11 cellular contexts compared by ENCODE assay signal in genomic region chr17:73293031-73293430, GRCh38. TPM values are rescaled to one million over a fixed set of nuclear protein-coding genes. Genes with fewer than 3 reads are reported as not detected.
A peak's percentile ranks its signal among the peaks of the same experiment; 100 is the strongest.
DNase-seq lines count a peak whose midpoint lies in the region; ATAC-seq and TF ChIP-seq lines count a peak whose summit lies in the region.
"Had no signal": no experiment of that assay in that cellular context is flagged by ENCODE, and none has a peak within 500 bp of the region (broad histone marks: within the 10 kb centered on the region; RNA-seq: fewer than 3 reads in every experiment).

No MANE protein-coding gene starts in this region.

- POLR2A ChIA-PET in SK-N-SH (lab: Yijun Ruan, JAX): no interaction called here

- H3K4me1 ChIP-seq in SK-N-SH (ENCODE audit: control insufficient read depth in 1 of 2, insufficient read depth in 2 of 2, low read depth in 1 of 2, low read length in 1 of 2): peaks cover 28 to 37% of the 10 kb centered on the region in 2 experiments; a peak in 3 of 4 replicates
- peaks cover 14 to 37% of the 10 kb centered on the region in 2 donors for H3K4me1 ChIP-seq in esophagus (ENCODE audit: control insufficient read depth in 2 of 2, insufficient read depth in 2 of 2, low read length in 1 of 2)

- no peak overlapping the region for H2AFZ ChIP-seq in SK-N-SH (ENCODE audit: low read depth)

- peaks cover 32% of the 10 kb centered on the region for H3F3A ChIP-seq in SK-N-SH (replicated peaks; ENCODE audit: insufficient read depth)

- H3K9ac ChIP-seq in SK-N-SH: peak overlapping the region; percentile 61; the same call in 1 of the 2 replicates

- TF ChIP-seq RAD21 in SK-N-SH (IDR thresholded peaks at IDR 0.05; ENCODE audit: low read length): no peak

- WGBS in SK-N-SH (ENCODE audit: low lambda C conversion rate): 83% methylated on average over 11 of the region's 11 CpGs
- 60 to 70% methylated on average over 11 of the region's 11 CpGs for WGBS in esophagus, 2 donors

- H3K27ac Mint-ChIP-seq in osteocyte (ENCODE audit: unreplicated experiment) (peak overlapping the region; percentile 79), endothelial cell (ENCODE audit: unreplicated experiment) (no peak overlapping the region)
- H3K27ac Mint-ChIP-seq: activated T-helper 1 cell treated with anti-CD3 and anti-CD28 coated beads, Interleukin-12 subunit alpha, Interleukin-12 subunit beta, Interleukin-2, Interleukin-4 antibody, amounts not matched to agents 30 ng/mL and 10 ng/mL and 1 ng/mL, durations not matched to agents 14 hours and 24 hours and 36 hours had no signal

- H3K4me3 Mint-ChIP-seq in osteocyte (ENCODE audit: unreplicated experiment) (no peak overlapping the region), endothelial cell (ENCODE audit: unreplicated experiment) (no peak overlapping the region)
- H3K4me3 Mint-ChIP-seq: activated T-helper 1 cell treated with anti-CD3 and anti-CD28 coated beads, Interleukin-12 subunit alpha, Interleukin-12 subunit beta, Interleukin-2, Interleukin-4 antibody, amounts not matched to agents 30 ng/mL and 10 ng/mL and 1 ng/mL, durations not matched to agents 14 hours and 24 hours and 36 hours had no signal

- H3K36me3 Mint-ChIP-seq in osteocyte (ENCODE audit: unreplicated experiment) (no peaks in the 10 kb centered on the region), endothelial cell (ENCODE audit: low read depth, unreplicated experiment) (peaks cover 3% of the 10 kb centered on the region)

- peaks cover 62% of the 10 kb centered on the region for H3K4me1 Mint-ChIP-seq in osteocyte (ENCODE audit: unreplicated experiment)
- peaks cover 5% of the 10 kb centered on the region for H3K4me1 Mint-ChIP-seq in endothelial cell (ENCODE audit: unreplicated experiment)

- H3K4me2 ChIP-seq in SK-N-SH: peak overlapping the region; percentile 71

- no peak for TF ChIP-seq EP300 in SK-N-SH (IDR thresholded peaks at IDR 0.05; ENCODE audit: borderline replicate concordance in 1 of 2, low read depth in 1 of 2, low read length in 1 of 2)

- no peak for ATAC-seq in SK-N-SH treated with all-trans-retinoic acid at 6 μM for 48 hours
- no peak for ATAC-seq in GM21528 (IDR thresholded peaks at IDR 0.05; ENCODE audit: low FRiP score, unreplicated experiment)
- ATAC-seq in HG03175 (IDR thresholded peaks at IDR 0.05; ENCODE audit: unreplicated experiment): no peak

- peaks cover 56% of the 10 kb centered on the region for H4K20me1 ChIP-seq in SK-N-SH (ENCODE audit: insufficient read depth)

- H3K27me3 Mint-ChIP-seq in osteocyte (ENCODE audit: unreplicated experiment) (no peaks in the 10 kb centered on the region), endothelial cell (ENCODE audit: unreplicated experiment) (no peaks in the 10 kb centered on the region)

- DNase-seq in SK-N-SH (no peak), osteocyte (ENCODE audit: extremely low spot score, unreplicated experiment) (no peak), ureter (ENCODE audit: low spot score) (peak; percentile 68), endothelial cell (ENCODE audit: low spot score) (no peak)
- DNase-seq: NCI-H526 had no signal

- H3K79me2 ChIP-seq in SK-N-SH (ENCODE audit: insufficient read depth): peaks cover 99% of the 10 kb centered on the region

- H3K4me3 ChIP-seq in SK-N-SH (ENCODE audit: low read depth in 2 of 2, low read length in 1 of 2) (no peak overlapping the region), esophagus (ENCODE audit: low read depth in 1 of 2, low read length in 2 of 2) (no peak overlapping the region)

- no peak for TF ChIP-seq CTCF in SK-N-SH (IDR thresholded peaks at IDR 0.05)
- TF ChIP-seq CTCF in osteocyte (IDR thresholded peaks at IDR 0.05): no peak
- TF ChIP-seq CTCF in endothelial cell (IDR thresholded peaks at IDR 0.05; ENCODE audit: unreplicated experiment): no peak

- CTCF ChIA-PET in SK-N-SH (lab: Yijun Ruan, JAX): interaction anchor here (1.1 kb wide), 1 partner anchor 77 kb away, joined by 4 read pairs; no protein-coding TSS in a partner anchor

- H3K9me3 Mint-ChIP-seq in osteocyte (ENCODE audit: unreplicated experiment): no peaks in the 10 kb centered on the region
- no peaks in the 10 kb centered on the region for H3K9me3 Mint-ChIP-seq in endothelial cell (ENCODE audit: unreplicated experiment)
- H3K9me3 Mint-ChIP-seq: activated T-helper 1 cell treated with anti-CD3 and anti-CD28 coated beads, Interleukin-12 subunit alpha, Interleukin-12 subunit beta, Interleukin-2, Interleukin-4 antibody, amounts not matched to agents 30 ng/mL and 10 ng/mL and 1 ng/mL, durations not matched to agents 14 hours and 24 hours and 36 hours had no signal

- H3K27ac ChIP-seq in SK-N-SH (ENCODE audit: low read depth in 2 of 2, low read length in 1 of 2) (peak overlapping the region in 1 of 2 experiments; percentile 88; a peak in 2 of 4 replicates), esophagus (ENCODE audit: low read depth in 2 of 2, low read length in 1 of 2) (peak overlapping the region; percentile 55 to 87)
- H3K27ac ChIP-seq: 22Rv1 had no signal

- H3K27me3 ChIP-seq in SK-N-SH (ENCODE audit: insufficient read depth) (no peaks in the 10 kb centered on the region), esophagus (ENCODE audit: control insufficient read depth in 1 of 2, insufficient read depth in 2 of 2, low read length in 2 of 2) (no peaks in the 10 kb centered on the region)

- H3K36me3 ChIP-seq in SK-N-SH (replicated peaks in 1 of 2; ENCODE audit: control insufficient read depth in 1 of 2, insufficient read depth in 2 of 2, low read length in 1 of 2): no peaks in the 10 kb centered on the region
- H3K36me3 ChIP-seq in esophagus (ENCODE audit: control insufficient read depth in 2 of 2, insufficient read depth in 2 of 2, low read length in 1 of 2): peaks cover 0 to 7% of the 10 kb centered on the region in 2 donors

- H3K9me3 ChIP-seq in SK-N-SH (no peaks in the 10 kb centered on the region), esophagus (ENCODE audit: control insufficient read depth in 2 of 2, insufficient read depth in 1 of 2, low read depth in 1 of 2, low read length in 1 of 2) (no peaks in the 10 kb centered on the region)

- H3K9me2 ChIP-seq in SK-N-SH: no peaks in the 10 kb centered on the region

TF ChIP-seq in SK-N-SH, 30 proteins besides CTCF, POLR2A, EP300 and RAD21:
- TF ChIP-seq TEAD4 (IDR thresholded peaks at IDR 0.05; ENCODE audit: borderline replicate concordance, insufficient read depth) (no peak), GATA2 (CRISPR knock-in tag; IDR thresholded peaks at IDR 0.05) (no peak), MEF2A (IDR thresholded peaks at IDR 0.05; ENCODE audit: borderline replicate concordance, low read depth) (no peak), SIN3A (IDR thresholded peaks at IDR 0.05; ENCODE audit: borderline replicate concordance, low read depth, low read length) (no peak), TAF1 (IDR thresholded peaks at IDR 0.05; ENCODE audit: borderline replicate concordance, low read depth, low read length) (no peak), EZH2phosphoT487 (IDR thresholded peaks at IDR 0.05; ENCODE audit: borderline replicate concordance, low read depth) (no peak), YY1 (IDR thresholded peaks at IDR 0.05; ENCODE audit: low read depth) (no peak), USF1 (IDR thresholded peaks at IDR 0.05; ENCODE audit: borderline replicate concordance, low read depth) (no peak), FOSL2 (IDR thresholded peaks at IDR 0.05; ENCODE audit: borderline replicate concordance, low read depth) (no peak), GABPA (IDR thresholded peaks at IDR 0.05; ENCODE audit: low read depth) (no peak)

TF ChIP-seq in SK-N-SH treated with all-trans-retinoic acid at 6 μM for 48 hours, 23 proteins besides CTCF, POLR2A, EP300 and RAD21:
- TF ChIP-seq SNAI2 (CRISPR knock-in tag; IDR thresholded peaks at IDR 0.05) (no peak), ZNF8 (CRISPR knock-in tag; IDR thresholded peaks at IDR 0.05) (no peak), CSDC2 (CRISPR knock-in tag; IDR thresholded peaks at IDR 0.05) (no peak), BACH2 (CRISPR knock-in tag; IDR thresholded peaks at IDR 0.05; ENCODE audit: borderline replicate concordance) (no peak), PATZ1 (CRISPR knock-in tag; IDR thresholded peaks at IDR 0.05; ENCODE audit: borderline replicate concordance) (no peak)
TF ChIP-seq in SK-N-SH treated with all-trans-retinoic acid at 6 μM for 48 hours: peak in this region for 0.

RNA-seq across cellular contexts. Expression of gene CDC42EP4, which starts 18.8 kb away (rescaled TPM):
- polyA plus RNA-seq in SK-N-SH (2012; rRNA removed): 23.7 and 28.3 TPM in 2 replicates
- 16.3 and 24.6 TPM in 2 replicates for polyA plus RNA-seq in SK-N-SH (2012; cell fraction: cytosol; rRNA removed)
- polyA plus RNA-seq in SK-N-SH (2012; cell fraction: nucleus; rRNA removed): 15.8 and 17.1 TPM in 2 replicates
- polyA plus RNA-seq in esophagus: 10 to 100 TPM; 15.7 to 20.0 TPM
- total RNA-seq in osteocyte: 32.0 and 32.7 TPM in 2 replicates
- total RNA-seq in ureter: 70.8 TPM
- total RNA-seq in endothelial cell (ENCODE audit: unreplicated experiment): 22.9 TPM

RNA-seq across cellular contexts. Expression of gene CPSF4L, which starts 31.4 kb away (rescaled TPM):
- polyA plus RNA-seq in SK-N-SH (2012; rRNA removed) (0.10 TPM in 1 of 2 replicates, not detected in the other), esophagus (not detected)
- polyA plus RNA-seq in SK-N-SH (2012; cell fraction: cytosol; rRNA removed): not detected in 2 replicates
- polyA plus RNA-seq in SK-N-SH (2012; cell fraction: nucleus; rRNA removed): not detected in 2 replicates
- total RNA-seq in osteocyte (not detected in 2 replicates), ureter (not detected), endothelial cell (ENCODE audit: unreplicated experiment) (not detected)
- total RNA-seq: activated T-helper 1 cell treated with anti-CD3 and anti-CD28 coated beads, Interleukin-12 subunit alpha, Interleukin-12 subunit beta, Interleukin-2, Interleukin-4 antibody, amounts not matched to agents 30 ng/mL and 10 ng/mL and 1 ng/mL, durations not matched to agents 14 hours and 24 hours and 36 hours had no signal
